In the genomic region with DNA sequence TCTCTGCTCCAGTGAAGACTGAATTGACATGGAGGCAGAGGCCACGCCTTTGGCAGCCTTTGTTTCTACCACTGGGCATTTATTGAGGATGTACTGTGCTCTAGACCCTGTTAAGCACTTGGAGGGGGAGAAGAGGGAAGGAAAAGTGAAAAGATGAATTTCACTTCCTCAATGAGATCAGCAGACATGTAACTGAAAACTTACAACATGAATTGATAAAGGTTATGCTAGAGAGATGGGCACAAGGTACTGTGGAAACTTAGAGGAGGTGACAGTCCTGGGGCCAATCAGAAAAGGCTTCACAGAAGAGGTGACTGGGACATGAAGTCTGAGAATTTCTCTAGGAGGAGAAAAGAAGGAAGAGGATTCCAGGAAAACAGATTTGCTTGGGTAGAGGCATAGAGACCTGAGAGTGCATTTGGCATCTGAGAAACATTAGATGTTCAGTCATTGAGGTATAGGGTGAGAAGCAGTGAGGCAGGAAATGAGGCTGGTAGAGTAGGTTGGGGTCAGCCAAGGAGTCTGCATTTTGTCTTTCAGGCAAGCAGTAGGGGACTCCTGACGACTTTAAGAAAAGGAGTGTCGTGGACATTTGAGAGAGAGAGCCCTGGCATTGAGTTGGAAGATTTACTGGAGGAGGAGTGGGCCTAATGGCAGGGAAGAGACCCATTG, we compare ENCODE assay signal across 24 cellular contexts.
DNase-seq lines count a peak whose midpoint lies in the region; ATAC-seq, FAIRE-seq and TF ChIP-seq lines count a peak whose summit lies in the region.
"Had no signal": no experiment of that assay in that cellular context is flagged by ENCODE, and none has a peak within 500 bp of the region (broad histone marks: within the 10 kb centered on the region; RNA-seq: fewer than 3 reads in every experiment).

No MANE protein-coding gene starts in this region.

- DNase-seq in SKM-1 treated with dmso at 0.1 percent for 144 hours (lab: John Stamatoyannopoulos, UW; ENCODE audit: unreplicated experiment), result peak; percentile 24
- DNase-seq in SKM-1 (lab: John Stamatoyannopoulos, UW; ENCODE audit: unreplicated experiment), result no peak
- no peak for DNase-seq in bronchial epithelial cell (ENCODE audit: low read depth)
- no peak for DNase-seq in NCI-H146 (lab: John Stamatoyannopoulos, UW)
- DNase-seq in HuH-7.5 (ENCODE audit: low spot score), result no peak
- DNase-seq in activated CD8-positive, alpha-beta memory T cell treated with anti-CD3 and anti-CD28 coated beads, Interleukin-2, amount 10 ng/mL, durations not matched to agents 7 days and 5 days, result no peak
- no peak for DNase-seq in globus pallidus (ENCODE audit: low spot score)
- DNase-seq: AML-193; CD4-positive, CD25-positive, alpha-beta regulatory T cell; COR-L47; GDM1; NCI-H1417 treated with DMSO at 0.1 percent for 48 hours; NCI-H1930; NCI-H446 treated with DMSO at 0.1 percent for 48 hours; NCI-H748 treated with DMSO at 0.1 percent for 48 hours; NK-92 treated with Interleukin-12 subunit alpha and Interleukin-12 subunit beta, amount 100 ng/mL, for 24 hours; SW 1271 had no signal

- H3K4me3 ChIP-seq in OCI-LY3 (ENCODE audit: low read length), result no peak overlapping the region
- H3K4me3 ChIP-seq in bronchial epithelial cell (ENCODE audit: low read depth, low read length), result no peak overlapping the region
- H3K4me3 ChIP-seq: GM23338, K562, SJSA1 had no signal

- peaks cover 45% of the 10 kb centered on the region for H3K27me3 ChIP-seq in OCI-LY3 (ENCODE audit: low read depth, low read length)
- H3K27me3 ChIP-seq in bronchial epithelial cell (ENCODE audit: control insufficient read depth, insufficient read depth, low read length), result no peaks in the 10 kb centered on the region
- H3K27me3 ChIP-seq: SJSA1 had no signal

- 0 out of 2 replicates have a peak, but pooled peaks cover 5% of the 10 kb centered on the region for H4K20me1 ChIP-seq in OCI-LY3 (ENCODE audit: insufficient read depth, low read length)

- H3K9me3 ChIP-seq in OCI-LY3 (ENCODE audit: insufficient read depth, low read length), result no peaks in the 10 kb centered on the region
- H3K9me3 ChIP-seq: SJSA1 had no signal

- H3K9ac ChIP-seq in OCI-LY3 (ENCODE audit: low read length), result no peak overlapping the region

- no peaks in the 10 kb centered on the region for H3K36me3 Mint-ChIP-seq in activated CD8-positive, alpha-beta memory T cell treated with anti-CD3 and anti-CD28 coated beads, Interleukin-2, amount 10 ng/mL, durations not matched to agents 7 days and 5 days

- no peak overlapping the region for H2AFZ ChIP-seq in OCI-LY3 (ENCODE audit: low read depth, low read length)
- H2AFZ ChIP-seq: GM23338 had no signal

- ATAC-seq in activated CD8-positive, alpha-beta memory T cell treated with anti-CD3 and anti-CD28 coated beads, Interleukin-2, amount 10 ng/mL, durations not matched to agents 7 days and 5 days, result no peak
- ATAC-seq: GM23338, HCT116, K562 had no signal

- TF ChIP-seq CTCF in OCI-LY3 (IDR thresholded peaks at IDR 0.05; ENCODE audit: low read depth, low read length) (no peak), bronchial epithelial cell (IDR thresholded peaks at IDR 0.05; ENCODE audit: insufficient read depth, low read length, severe bottlenecking) (no peak)

- peak overlapping the region; percentile 10 for H3K4me2 ChIP-seq in OCI-LY3 (ENCODE audit: low read length)
- H3K4me2 ChIP-seq: GM23338 had no signal

- H3K4me1 Mint-ChIP-seq in activated CD8-positive, alpha-beta memory T cell treated with anti-CD3 and anti-CD28 coated beads, Interleukin-2, amount 10 ng/mL, durations not matched to agents 7 days and 5 days, result no peaks in the 10 kb centered on the region
- H3K4me1 Mint-ChIP-seq: GM23338 had no signal

- H3K27ac ChIP-seq in OCI-LY3 (ENCODE audit: low read length), result no peak overlapping the region
- H3K27ac ChIP-seq: 22Rv1, SJSA1 had no signal

- H3K4me1 ChIP-seq in OCI-LY3 (ENCODE audit: low read length), result peaks cover 14% of the 10 kb centered on the region

- no peak overlapping the region for H3K27ac Mint-ChIP-seq in activated CD8-positive, alpha-beta memory T cell treated with anti-CD3 and anti-CD28 coated beads, Interleukin-2, amount 10 ng/mL, durations not matched to agents 7 days and 5 days
- H3K27ac Mint-ChIP-seq: GM23338 had no signal

- CTCF ChIA-PET in activated CD8-positive, alpha-beta memory T cell treated with anti-CD3 and anti-CD28 coated beads, Interleukin-2, amount 10 ng/mL, durations not matched to agents 7 days and 5 days (lab: Charles Lee), result no interaction called here

- H3K36me3 ChIP-seq in OCI-LY3 (replicated peaks; ENCODE audit: low read depth, low read length), result no peaks in the 10 kb centered on the region
- H3K36me3 ChIP-seq in bronchial epithelial cell (ENCODE audit: control insufficient read depth, insufficient read depth, low read length), result no peaks in the 10 kb centered on the region
- H3K36me3 ChIP-seq: SJSA1 had no signal

- FAIRE-seq in bronchial epithelial cell (lab: Jason Lieb, UNC), result peak; percentile 55
- FAIRE-seq: GM19239, K562 had no signal

- H3K4me3 Mint-ChIP-seq in activated CD8-positive, alpha-beta memory T cell treated with anti-CD3 and anti-CD28 coated beads, Interleukin-2, amount 10 ng/mL, durations not matched to agents 7 days and 5 days, result no peak overlapping the region
- H3K4me3 Mint-ChIP-seq: CD4-positive, CD25-positive, alpha-beta regulatory T cell; GM23338 had no signal

- no peaks in the 10 kb centered on the region for H3K9me3 Mint-ChIP-seq in activated CD8-positive, alpha-beta memory T cell treated with anti-CD3 and anti-CD28 coated beads, Interleukin-2, amount 10 ng/mL, durations not matched to agents 7 days and 5 days (ENCODE audit: low read depth)
- H3K9me3 Mint-ChIP-seq: CD4-positive, CD25-positive, alpha-beta regulatory T cell; GM23338 had no signal

- no peaks in the 10 kb centered on the region for H3K27me3 Mint-ChIP-seq in activated CD8-positive, alpha-beta memory T cell treated with anti-CD3 and anti-CD28 coated beads, Interleukin-2, amount 10 ng/mL, durations not matched to agents 7 days and 5 days
- H3K27me3 Mint-ChIP-seq: CD4-positive, CD25-positive, alpha-beta regulatory T cell had no signal

- H3K79me2 ChIP-seq in OCI-LY3 (ENCODE audit: low read length), result no peaks in the 10 kb centered on the region
